1 cellular context compared by ENCODE assay signal in genomic region chr17:83098241-83099085, GRCh38.
TF ChIP-seq lines count a peak whose summit lies in the region.

No MANE protein-coding gene starts in this region.

TF ChIP-seq in HepG2, 621 proteins besides CTCF, POLR2A, EP300 and RAD21:
- TF ChIP-seq ZNF674 (CRISPR knock-in tag; IDR thresholded peaks at IDR 0.05; ENCODE audit: low read depth) (no peak), WIZ (CRISPR knock-in tag; IDR thresholded peaks at IDR 0.05) (no peak), NR2F6 (IDR thresholded peaks at IDR 0.05) (no peak), NR2F6 (CRISPR knock-in tag; IDR thresholded peaks at IDR 0.05) (no peak), HNF4G (IDR thresholded peaks at IDR 0.05; ENCODE audit: borderline replicate concordance, low read depth, low read length) (0 out of 2 replicates have a peak, but pooled peaks have one; percentile 7), HNF4G (CRISPR knock-in tag; IDR thresholded peaks at IDR 0.05; ENCODE audit: borderline replicate concordance, low read depth) (no peak), ZNF382 (CRISPR knock-in tag; IDR thresholded peaks at IDR 0.05; ENCODE audit: borderline replicate concordance) (no peak), MTF2 (CRISPR knock-in tag; IDR thresholded peaks at IDR 0.05; ENCODE audit: borderline replicate concordance) (peak; percentile 78; the same call in 1 of the 2 replicates), HBP1 (CRISPR knock-in tag; IDR thresholded peaks at IDR 0.05; ENCODE audit: low read depth) (no peak), PLSCR1 (CRISPR knock-in tag; IDR thresholded peaks at IDR 0.05; ENCODE audit: borderline replicate concordance) (no peak), ZNF576 (CRISPR knock-in tag; IDR thresholded peaks at IDR 0.05) (no peak), ZNF281 (CRISPR knock-in tag; IDR thresholded peaks at IDR 0.05; ENCODE audit: borderline replicate concordance) (peak; percentile 46; the same call in 1 of the 2 replicates), MLXIP (CRISPR knock-in tag; IDR thresholded peaks at IDR 0.05; ENCODE audit: borderline replicate concordance) (no peak), HNRNPUL1 (IDR thresholded peaks at IDR 0.05; ENCODE audit: low read depth, low read length) (no peak), ZNF446 (CRISPR knock-in tag; IDR thresholded peaks at IDR 0.05) (no peak), SPEN (CRISPR knock-in tag; IDR thresholded peaks at IDR 0.05; ENCODE audit: low read depth) (peak; percentile 44; the same call in 1 of the 2 replicates), ZFYVE20 (CRISPR knock-in tag; IDR thresholded peaks at IDR 0.05; ENCODE audit: borderline replicate concordance, low read depth) (no peak), ZNF574 (CRISPR knock-in tag; IDR thresholded peaks at IDR 0.05) (no peak), ZNF7 (CRISPR knock-in tag; IDR thresholded peaks at IDR 0.05) (no peak), GABPB1 (CRISPR knock-in tag; IDR thresholded peaks at IDR 0.05) (peak; percentile 21; the same call in 1 of the 2 replicates), ZNF256 (CRISPR knock-in tag; conservative IDR thresholded peaks at IDR 0.05) (no peak), NRL (CRISPR knock-in tag; IDR thresholded peaks at IDR 0.05; ENCODE audit: borderline replicate concordance) (0 out of 2 replicates have a peak, but pooled peaks have one; percentile 19), PATZ1 (CRISPR knock-in tag; IDR thresholded peaks at IDR 0.05) (peak; percentile 80), ZNF143 (CRISPR knock-in tag; IDR thresholded peaks at IDR 0.05) (no peak), TFAP4 (IDR thresholded peaks at IDR 0.05; ENCODE audit: borderline replicate concordance, low read depth) (peak; percentile 57; the same call in 1 of the 2 replicates), ZNF816 (CRISPR knock-in tag; IDR thresholded peaks at IDR 0.05; ENCODE audit: borderline replicate concordance) (no peak), NR1H2 (CRISPR knock-in tag; IDR thresholded peaks at IDR 0.05; ENCODE audit: borderline replicate concordance, low read depth) (no peak), ZNF124 (CRISPR knock-in tag; IDR thresholded peaks at IDR 0.05) (no peak), ZBTB14 (CRISPR knock-in tag; IDR thresholded peaks at IDR 0.05) (no peak), SALL1 (CRISPR knock-in tag; IDR thresholded peaks at IDR 0.05) (peak; percentile 32; the same call in 1 of the 2 replicates), ZNF501 (CRISPR knock-in tag; IDR thresholded peaks at IDR 0.05) (no peak), ZNF460 (CRISPR knock-in tag; IDR thresholded peaks at IDR 0.05; ENCODE audit: borderline replicate concordance) (no peak), ZKSCAN8 (CRISPR knock-in tag; IDR thresholded peaks at IDR 0.05; ENCODE audit: borderline replicate concordance) (no peak), MBD4 (IDR thresholded peaks at IDR 0.05; ENCODE audit: borderline replicate concordance, low read length) (no peak), ZSCAN21 (CRISPR knock-in tag; IDR thresholded peaks at IDR 0.05; ENCODE audit: borderline replicate concordance) (no peak)
